ENCODE assay signal across 24 cellular contexts in the genomic region with DNA sequence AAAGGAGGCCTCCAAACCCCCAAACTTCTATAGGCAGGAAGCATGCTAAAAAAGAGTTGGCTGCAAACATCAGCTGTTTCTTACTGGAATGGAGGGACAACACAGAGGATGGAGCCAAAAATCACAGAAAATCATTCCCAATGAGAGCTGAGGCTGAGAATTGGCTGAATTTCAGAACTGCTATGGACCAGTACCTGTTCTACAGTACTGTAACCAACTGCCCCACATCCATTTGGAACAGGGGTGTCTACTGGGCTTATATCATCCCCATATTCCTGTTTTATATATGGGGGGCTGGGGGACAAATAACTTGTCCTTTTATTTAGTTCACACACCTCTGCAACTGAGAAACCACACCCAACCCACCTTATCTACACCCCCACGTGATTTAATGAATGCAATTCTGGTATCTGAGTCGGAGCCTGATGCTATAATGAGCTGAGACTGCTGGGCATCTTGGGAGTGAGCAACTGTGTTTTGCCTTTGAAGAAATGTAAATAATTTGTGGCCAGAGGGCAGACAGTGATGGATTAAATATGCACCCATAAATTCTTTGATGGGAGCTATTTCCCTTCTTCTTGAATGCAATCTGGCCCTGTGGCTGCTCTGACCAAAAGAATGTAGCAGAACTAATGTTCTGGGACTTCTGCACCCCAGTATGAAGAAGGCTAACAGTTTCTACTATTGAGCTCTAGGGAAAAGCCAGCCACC.
DNase-seq lines count a peak whose midpoint lies in the region; FAIRE-seq and TF ChIP-seq lines count a peak whose summit lies in the region.
"Had no signal": no experiment of that assay in that cellular context is flagged by ENCODE, and none has a peak within 500 bp of the region (broad histone marks: within the 10 kb centered on the region; RNA-seq: fewer than 3 reads in every experiment).

No MANE protein-coding gene starts in this region.

- TF ChIP-seq POLR2A in vagina (IDR thresholded peaks at IDR 0.05) = no peak

- no peak for FAIRE-seq in HTR-8/SVneo (lab: Jason Lieb, UNC)
- FAIRE-seq: A549 had no signal

- H3K4me1 ChIP-seq in vagina = no peaks in the 10 kb centered on the region
- H3K4me1 ChIP-seq: ascending aorta, lower lobe of right lung, Peyer's patch, SJSA1 had no signal

- H3K4me3 ChIP-seq in astrocyte of the spinal cord (ENCODE audit: low read depth, low read length) (no peak overlapping the region), vagina (no peak overlapping the region)
- H3K4me3 ChIP-seq: A549, ascending aorta, BLaER1, lower lobe of right lung, Peyer's patch, SJSA1, skin epidermis had no signal

- no peaks in the 10 kb centered on the region for H3K27me3 ChIP-seq in vagina
- H3K27me3 ChIP-seq: ascending aorta, BLaER1, Peyer's patch had no signal

- DNase-seq in AG09319 (ENCODE audit: extremely low read depth, low read depth) (peak; percentile 16), HTR-8/SVneo (ENCODE audit: insufficient read length, low spot score) (peak; percentile 4), astrocyte of the spinal cord (ENCODE audit: low read depth, low spot score) (peak; percentile 68), kidney tubule cell (ENCODE audit: low spot score) (peak; percentile 50), NOMO-1 treated with DMSO at 0.1 percent for 48 hours (lab: John Stamatoyannopoulos, UW; ENCODE audit: unreplicated experiment) (no peak), vagina (ENCODE audit: extremely low spot score in 2 of 2) (no peak), DMS79 (lab: John Stamatoyannopoulos, UW) (no peak), activated T-cell treated with anti-CD3 and anti-CD28 coated beads for 4 hours (no peak)
- DNase-seq: activated CD4-positive, alpha-beta memory T cell treated with anti-CD3 and anti-CD28 coated beads for 36 hours; activated CD4-positive, CD25-positive, alpha-beta regulatory T cell; activated CD8-positive, alpha-beta memory T cell treated with anti-CD3 and anti-CD28 coated beads, Interleukin-2, amount 50 U/mL, for 48 hours; IMR-90; islet precursor cell; lower lobe of right lung; NCI-H1092; NCI-H187; NCI-H526; Peyer's patch; T-helper 1 cell had no signal

- H3K36me3 ChIP-seq in vagina = no peaks in the 10 kb centered on the region
- H3K36me3 ChIP-seq: ascending aorta, lower lobe of right lung, Peyer's patch, SJSA1 had no signal

- intact Hi-C loops in vagina (cut with DNase I) = no loop called here

- H3K27ac ChIP-seq in vagina = no peak overlapping the region
- H3K27ac ChIP-seq: A549, ascending aorta, BLaER1, lower lobe of right lung, Peyer's patch, SJSA1, skin epidermis had no signal

- no peaks in the 10 kb centered on the region for H3K9me3 ChIP-seq in vagina
- H3K9me3 ChIP-seq: ascending aorta, lower lobe of right lung, Peyer's patch, SJSA1 had no signal

- in situ Hi-C loops in astrocyte of the spinal cord (cut with HindIII; ENCODE audit: low sequenced_read_pairs) = no loop called here

- no peak for TF ChIP-seq CTCF in AG09319 (IDR thresholded peaks at IDR 0.05; ENCODE audit: low read depth, low read length)
- no peak for TF ChIP-seq CTCF in astrocyte of the spinal cord (IDR thresholded peaks at IDR 0.05; ENCODE audit: low read depth, low read length)
- TF ChIP-seq CTCF in vagina (IDR thresholded peaks at IDR 0.05) = no peak

Comparison
In these comparisons a context has a peak if more than half of its experiments do, and no peak if none do; other contexts are left out.
1. DNase-seq: peak in AG09319 (single experiment), HTR-8/SVneo (single experiment), astrocyte of the spinal cord (single experiment) and kidney tubule cell (single experiment); none in NOMO-1 treated with DMSO at 0.1 percent for 48 hours (single experiment), vagina (0 of 2), DMS79 (single experiment) and activated T-cell treated with anti-CD3 and anti-CD28 coated beads for 4 hours (single experiment).